8 cellular contexts compared by ENCODE assay signal in genomic region chr1:115977481-115978258, GRCh38. TPM values are rescaled to one million over a fixed set of nuclear protein-coding genes. Genes with fewer than 3 reads are reported as not detected.
DNase-seq lines count a peak whose midpoint lies in the region; ATAC-seq, FAIRE-seq and TF ChIP-seq lines count a peak whose summit lies in the region.

No MANE protein-coding gene starts in this region.

- peak; percentile 88 for DNase-seq in EH (ENCODE audit: low read depth)
- DNase-seq in NCI-H526 treated with DMSO at 0.1 percent for 48 hours (lab: John Stamatoyannopoulos, UW), result peak; percentile 85
- no peak for DNase-seq in effector memory CD8-positive, alpha-beta T cell
- peak in 2 of 3 donors; percentile 33 to 45 for DNase-seq in mucosa of descending colon
- DNase-seq in HTR-8/SVneo (ENCODE audit: insufficient read length, low spot score), result no peak
- DNase-seq in SK-N-DZ (ENCODE audit: low spot score), result no peak
- no peak for DNase-seq in WERI-Rb-1

- H3K27ac ChIP-seq in WERI-Rb-1, result no peak overlapping the region

- no peaks in the 10 kb centered on the region for H3K9me3 Mint-ChIP-seq in effector memory CD8-positive, alpha-beta T cell

- peaks cover 6 to 15% of the 10 kb centered on the region in 2 donors for H3K27me3 Mint-ChIP-seq in effector memory CD8-positive, alpha-beta T cell

- H3K36me3 ChIP-seq in mucosa of descending colon (ENCODE audit: low read depth) (no peaks in the 10 kb centered on the region), WERI-Rb-1 (no peaks in the 10 kb centered on the region)

- H3K4me1 Mint-ChIP-seq in effector memory CD8-positive, alpha-beta T cell (ENCODE audit: low read depth in 2 of 2), result peaks cover 4 to 12% of the 10 kb centered on the region in 2 donors

- H3K4me3 ChIP-seq in mucosa of descending colon, result no peak overlapping the region
- no peak overlapping the region for H3K4me3 ChIP-seq in WERI-Rb-1 (ENCODE audit: low read depth, low read length)

- H3K9me3 ChIP-seq in mucosa of descending colon (no peaks in the 10 kb centered on the region), WERI-Rb-1 (ENCODE audit: severe bottlenecking) (no peaks in the 10 kb centered on the region)

- ATAC-seq in effector memory CD8-positive, alpha-beta T cell (replicated peaks), result no peak
- ATAC-seq in mucosa of descending colon (peak; percentile 59), GM21515 (IDR thresholded peaks at IDR 0.05; ENCODE audit: unreplicated experiment) (no peak)

- no peaks in the 10 kb centered on the region for H3K36me3 Mint-ChIP-seq in effector memory CD8-positive, alpha-beta T cell (ENCODE audit: insufficient read depth)

- no peaks in the 10 kb centered on the region for H3K4me1 ChIP-seq in mucosa of descending colon (ENCODE audit: low read depth)

- peak overlapping the region; percentile 57 to 62 for H3K27ac Mint-ChIP-seq in effector memory CD8-positive, alpha-beta T cell

- H3K27me3 ChIP-seq in WERI-Rb-1 (ENCODE audit: insufficient read depth, low read depth, severe bottlenecking), result peaks cover 31% of the 10 kb centered on the region

- intact Hi-C loops in mucosa of descending colon (cut with DNase I, micrococcal nuclease), result no loop called here

- H3K4me3 Mint-ChIP-seq in effector memory CD8-positive, alpha-beta T cell, result peak overlapping the region; percentile 90 to 91

- TF ChIP-seq CTCF in mucosa of descending colon (IDR thresholded peaks at IDR 0.05), result no peak
- no peak for TF ChIP-seq CTCF in WERI-Rb-1 (IDR thresholded peaks at IDR 0.05; ENCODE audit: low read depth, low read length)

- no peak for FAIRE-seq in HTR-8/SVneo (lab: Jason Lieb, UNC)

RNA-seq across cellular contexts. Expression of gene SLC22A15, which starts 1.4 kb away (rescaled TPM):
- total RNA-seq in mucosa of descending colon, result 1 to 10 TPM; 2.0 to 2.7 (median 2.4) TPM
- polyA plus RNA-seq in SK-N-DZ (2014; cell fraction: cytosol; rRNA removed), result not detected in 2 replicates
- not detected in 2 replicates for polyA plus RNA-seq in SK-N-DZ (2014; cell fraction: nucleus; rRNA removed)

Comparison
In these comparisons a context has a peak if more than half of its experiments do, and no peak if none do; other contexts are left out.
1. DNase-seq: peak in EH (single experiment), NCI-H526 treated with DMSO at 0.1 percent for 48 hours (single experiment) and mucosa of descending colon (2 of 3); none in effector memory CD8-positive, alpha-beta T cell (0 of 3), HTR-8/SVneo (single experiment), SK-N-DZ (single experiment) and WERI-Rb-1 (single experiment).